In genomic region chr2:160292225-160292624, GRCh38 we compare ENCODE assay signal across 11 cellular contexts.
DNase-seq lines count a peak whose midpoint lies in the region; ATAC-seq, FAIRE-seq and TF ChIP-seq lines count a peak whose summit lies in the region.
"Had no signal": no experiment of that assay in that cellular context is flagged by ENCODE, and none has a peak within 500 bp of the region (broad histone marks: within the 10 kb centered on the region; RNA-seq: fewer than 3 reads in every experiment).

No MANE protein-coding gene starts in this region.

- no peaks in the 10 kb centered on the region for H3K27me3 ChIP-seq in DOHH2 (ENCODE audit: control insufficient read depth, low read length)
- H3K27me3 ChIP-seq: neural progenitor cell had no signal

- H3K36me3 Mint-ChIP-seq in nephron progenitor cell (ENCODE audit: low read depth), result peaks cover 43% of the 10 kb centered on the region
- H3K36me3 Mint-ChIP-seq in activated T-helper 17 cell treated with anti-CD3 and anti-CD28 coated beads, Interleukin-2, amount 50 U/mL, for 72 hours (ENCODE audit: low read depth), result peaks cover 72% of the 10 kb centered on the region

- intact Hi-C loops in OCI-LY7 (cut with micrococcal nuclease; ENCODE audit: unreplicated experiment), result no loop called here

- no peak for ATAC-seq in GM19395 (IDR thresholded peaks at IDR 0.05; ENCODE audit: unreplicated experiment)
- ATAC-seq in activated T-helper 17 cell treated with anti-CD3 and anti-CD28 coated beads, Interleukin-2, amount 50 U/mL, for 72 hours (replicated peaks), result no peak
- ATAC-seq in HG02852 (IDR thresholded peaks at IDR 0.05; ENCODE audit: unreplicated experiment), result no peak

- CTCF ChIA-PET in OCI-LY7 (lab: Charles Lee; ENCODE audit: unreplicated experiment), result no interaction called here

- no peaks in the 10 kb centered on the region for H4K20me1 ChIP-seq in DOHH2 (ENCODE audit: control insufficient read depth, insufficient read depth, low read depth, low read length)
- no peaks in the 10 kb centered on the region for H4K20me1 ChIP-seq in OCI-LY7 (ENCODE audit: insufficient read depth, low read length)

- H3K4me2 ChIP-seq in DOHH2 (ENCODE audit: low read length), result no peak overlapping the region
- no peak overlapping the region for H3K4me2 ChIP-seq in OCI-LY7 (ENCODE audit: low read length)
- H3K4me2 ChIP-seq: neural progenitor cell had no signal

- no peaks in the 10 kb centered on the region for H3K79me2 ChIP-seq in DOHH2 (ENCODE audit: control insufficient read depth, low read length)
- no peaks in the 10 kb centered on the region for H3K79me2 ChIP-seq in OCI-LY7 (ENCODE audit: insufficient read depth, low read depth, low read length)

- no peaks in the 10 kb centered on the region for H3F3A ChIP-seq in DOHH2 (ENCODE audit: control insufficient read depth, insufficient read depth)

- no peak overlapping the region for H3K4me3 Mint-ChIP-seq in nephron progenitor cell
- H3K4me3 Mint-ChIP-seq in activated T-helper 17 cell treated with anti-CD3 and anti-CD28 coated beads, Interleukin-2, amount 50 U/mL, for 72 hours, result no peak overlapping the region
- H3K4me3 Mint-ChIP-seq: neural progenitor cell had no signal

- H3K27ac Mint-ChIP-seq in nephron progenitor cell, result peak overlapping the region; percentile 70
- no peak overlapping the region for H3K27ac Mint-ChIP-seq in activated T-helper 17 cell treated with anti-CD3 and anti-CD28 coated beads, Interleukin-2, amount 50 U/mL, for 72 hours

- H3K4me1 ChIP-seq in DOHH2 (ENCODE audit: control insufficient read depth, low read length), result no peaks in the 10 kb centered on the region
- H3K4me1 ChIP-seq in OCI-LY7 (ENCODE audit: insufficient read depth, low read length, poor library complexity, severe bottlenecking), result no peaks in the 10 kb centered on the region
- H3K4me1 ChIP-seq: neural progenitor cell had no signal

- TF ChIP-seq CTCF in DOHH2 (IDR thresholded peaks at IDR 0.05; ENCODE audit: low read depth, low read length, poor library complexity, severe bottlenecking) (peak; percentile 12), OCI-LY7 (conservative IDR thresholded peaks at IDR 0.05; ENCODE audit: low read length) (peak; percentile 42; the same call in 1 of the 2 replicates), nephron progenitor cell (IDR thresholded peaks at IDR 0.05) (no peak)

- H3K36me3 ChIP-seq in DOHH2 (ENCODE audit: control insufficient read depth, low read length) (no peaks in the 10 kb centered on the region), OCI-LY7 (ENCODE audit: insufficient read depth, low read length) (no peaks in the 10 kb centered on the region)
- H3K36me3 ChIP-seq: neural progenitor cell had no signal

- no peak for FAIRE-seq in frontal cortex (lab: Jason Lieb, UNC)

- no peaks in the 10 kb centered on the region for H3K9me3 ChIP-seq in DOHH2 (ENCODE audit: control insufficient read depth, insufficient read depth, low read length)
- H3K9me3 ChIP-seq in OCI-LY7 (ENCODE audit: low read length), result no peaks in the 10 kb centered on the region

- no peak for DNase-seq in OCI-LY7 (ENCODE audit: low spot score)
- DNase-seq in fibroblast of gingiva (ENCODE audit: low read depth), result peak; percentile 62
- DNase-seq in nephron progenitor cell, result no peak
- DNase-seq in frontal cortex (ENCODE audit: low spot score in 2 of 2), result no peak
- DNase-seq: NCI-H1417; stimulated activated CD4-positive, alpha-beta T cell treated with anti-CD3 and anti-CD28 coated beads, Interleukin-1b, Interleukin-23, amount 100 ng/mL, for 48 hours had no signal

- BruUV-seq in OCI-LY7 (replicated peaks; lab: Mats Ljungman, UMichigan), result no TSS peak

- H3K4me1 Mint-ChIP-seq in nephron progenitor cell, result peaks cover 46% of the 10 kb centered on the region
- peaks cover 41% of the 10 kb centered on the region for H3K4me1 Mint-ChIP-seq in activated T-helper 17 cell treated with anti-CD3 and anti-CD28 coated beads, Interleukin-2, amount 50 U/mL, for 72 hours
- H3K4me1 Mint-ChIP-seq: neural progenitor cell had no signal

- H3K4me3 ChIP-seq in DOHH2 (ENCODE audit: low read length) (no peak overlapping the region), OCI-LY7 (ENCODE audit: low read depth, low read length, poor library complexity, severe bottlenecking) (no peak overlapping the region)
- H3K4me3 ChIP-seq: neural progenitor cell had no signal

- no peak overlapping the region for H3K27ac ChIP-seq in DOHH2 (ENCODE audit: low read depth, low read length)
- no peak overlapping the region for H3K27ac ChIP-seq in OCI-LY7 (ENCODE audit: low read depth, low read length, poor library complexity, severe bottlenecking)
- H3K27ac ChIP-seq: neural progenitor cell had no signal

- H3K9me3 Mint-ChIP-seq in nephron progenitor cell, result no peaks in the 10 kb centered on the region
- no peaks in the 10 kb centered on the region for H3K9me3 Mint-ChIP-seq in activated T-helper 17 cell treated with anti-CD3 and anti-CD28 coated beads, Interleukin-2, amount 50 U/mL, for 72 hours
- H3K9me3 Mint-ChIP-seq: neural progenitor cell had no signal

- no peak overlapping the region for H2AFZ ChIP-seq in OCI-LY7 (ENCODE audit: low read length)
- H2AFZ ChIP-seq: neural progenitor cell had no signal

- H3K27me3 Mint-ChIP-seq in nephron progenitor cell (ENCODE audit: low read depth, poor library complexity), result no peaks in the 10 kb centered on the region
- H3K27me3 Mint-ChIP-seq in activated T-helper 17 cell treated with anti-CD3 and anti-CD28 coated beads, Interleukin-2, amount 50 U/mL, for 72 hours, result no peaks in the 10 kb centered on the region

- H3K9me2 ChIP-seq in DOHH2 (replicated peaks; ENCODE audit: control insufficient read depth, low read length) (no peaks in the 10 kb centered on the region), OCI-LY7 (ENCODE audit: insufficient read depth, low read length) (no peaks in the 10 kb centered on the region)

- POLR2A ChIA-PET in OCI-LY7 (lab: Charles Lee), result interaction anchor here (0.7 to 1.6 kb wide), 3 partner anchors 11 to 156 kb away, joined by 3 read pairs; no protein-coding TSS in a partner anchor
